Comparison of ENCODE assay signal across 24 cellular contexts in genomic region chr7:101604331-101604933, GRCh38. TPM values are rescaled to one million over a fixed set of nuclear protein-coding genes. Genes with fewer than 3 reads are reported as not detected.
DNase-seq lines count a peak whose midpoint lies in the region; ATAC-seq, FAIRE-seq and TF ChIP-seq lines count a peak whose summit lies in the region.
"Had no signal": no experiment of that assay in that cellular context is flagged by ENCODE, and none has a peak within 500 bp of the region (broad histone marks: within the 10 kb centered on the region; RNA-seq: fewer than 3 reads in every experiment).

No MANE protein-coding gene starts in this region.

- H3K4me2 ChIP-seq in smooth muscle cell (no peak overlapping the region), GM23338 (no peak overlapping the region)
- H3K4me2 ChIP-seq: BLaER1 had no signal

- no peak for ATAC-seq in GM23338

- H4K20me1 ChIP-seq in smooth muscle cell (ENCODE audit: low read depth), result no peaks in the 10 kb centered on the region
- no peaks in the 10 kb centered on the region for H4K20me1 ChIP-seq in GM23338 (replicated peaks; ENCODE audit: insufficient read depth)
- H4K20me1 ChIP-seq: BLaER1 had no signal

- WGBS in smooth muscle cell (ENCODE audit: low lambda C conversion rate), result 84% methylated on average over 5 of the region's 5 CpGs

- H3F3A ChIP-seq in smooth muscle cell (ENCODE audit: low read depth) (no peaks in the 10 kb centered on the region), GM23338 (replicated peaks; ENCODE audit: low read depth) (no peaks in the 10 kb centered on the region)

- BruUV-seq in Caco-2 (replicated peaks; lab: Mats Ljungman, UMichigan), result no TSS peak

- H3K9me3 Mint-ChIP-seq in Caco-2 (ENCODE audit: unreplicated experiment) (no peaks in the 10 kb centered on the region), GM23338 (no peaks in the 10 kb centered on the region; the same call in 2 of the 3 replicates)
- H3K9me3 Mint-ChIP-seq: CD14-positive monocyte; CD4-positive, alpha-beta memory T cell had no signal

- intact Hi-C loops in Caco-2 (cut with micrococcal nuclease; ENCODE audit: unreplicated experiment), result loop anchor here (5.0 to 10.0 kb wide), 2 partner anchors 50 to 83 kb away; no protein-coding TSS in a partner anchor
- intact Hi-C loops in kidney (cut with DNase I), result no loop called here

- CTCF ChIA-PET in Caco-2 (lab: Charles Lee), result no interaction called here

- H3K27me3 ChIP-seq in Caco-2 (replicated peaks; ENCODE audit: control insufficient read depth, insufficient read depth, low read length), result no peaks in the 10 kb centered on the region
- no peaks in the 10 kb centered on the region for H3K27me3 ChIP-seq in smooth muscle cell (ENCODE audit: low read depth)
- H3K27me3 ChIP-seq in GM23338 (ENCODE audit: insufficient read depth), result no peaks in the 10 kb centered on the region
- H3K27me3 ChIP-seq: BLaER1 had no signal

- FAIRE-seq in kidney (lab: Jason Lieb, UNC), result no peak
- FAIRE-seq: A204.1, GM12891, GM19239, HTR-8/SVneo had no signal

- H3K36me3 ChIP-seq in Caco-2 (ENCODE audit: control insufficient read depth, insufficient read depth, low read length) (no peaks in the 10 kb centered on the region), kidney (ENCODE audit: control insufficient read depth in 1 of 2, insufficient read depth in 2 of 2, low read length in 2 of 2) (no peaks in the 10 kb centered on the region), smooth muscle cell (ENCODE audit: low read depth) (no peaks in the 10 kb centered on the region), GM23338 (ENCODE audit: insufficient read depth) (no peaks in the 10 kb centered on the region)
- H3K36me3 ChIP-seq: BLaER1, HAP-1 had no signal

- no peaks in the 10 kb centered on the region for H3K27me3 Mint-ChIP-seq in Caco-2 (ENCODE audit: insufficient read depth, unreplicated experiment)
- H3K27me3 Mint-ChIP-seq in GM23338 (ENCODE audit: insufficient read depth, low read depth, poor library complexity), result peaks cover 11% of the 10 kb centered on the region
- H3K27me3 Mint-ChIP-seq: CD4-positive, alpha-beta memory T cell had no signal

- peaks cover 31% of the 10 kb centered on the region for H3K4me1 ChIP-seq in Caco-2
- H3K4me1 ChIP-seq in kidney (ENCODE audit: control insufficient read depth in 1 of 2, insufficient read depth in 1 of 2, low read depth in 1 of 2, low read length in 2 of 2), result no peaks in the 10 kb centered on the region
- peaks cover 6% of the 10 kb centered on the region for H3K4me1 ChIP-seq in smooth muscle cell (ENCODE audit: low read depth)
- peaks cover 9% of the 10 kb centered on the region; the same call in 1 of the 2 replicates for H3K4me1 ChIP-seq in GM23338 (ENCODE audit: insufficient read depth)

- H3K36me3 Mint-ChIP-seq in Caco-2 (ENCODE audit: insufficient read depth, unreplicated experiment), result peaks cover 7% of the 10 kb centered on the region
- no peaks in the 10 kb centered on the region for H3K36me3 Mint-ChIP-seq in GM23338 (ENCODE audit: low read depth)
- H3K36me3 Mint-ChIP-seq: CD14-positive monocyte; CD4-positive, alpha-beta memory T cell had no signal

- H3K4me1 Mint-ChIP-seq in Caco-2 (ENCODE audit: low read depth, unreplicated experiment) (peaks cover 16% of the 10 kb centered on the region), GM23338 (peaks cover 10% of the 10 kb centered on the region)
- H3K4me1 Mint-ChIP-seq: CD14-positive monocyte had no signal

- H3K4me3 ChIP-seq in Caco-2 (ENCODE audit: low read depth, low read length) (no peak overlapping the region), kidney (ENCODE audit: low read length in 2 of 2) (no peak overlapping the region), smooth muscle cell (no peak overlapping the region), GM23338 (no peak overlapping the region)
- H3K4me3 ChIP-seq: BLaER1, HAP-1 had no signal

- H3K27ac Mint-ChIP-seq in Caco-2 (ENCODE audit: unreplicated experiment), result peak overlapping the region; percentile 36
- no peak overlapping the region for H3K27ac Mint-ChIP-seq in GM23338

- H3K9me3 ChIP-seq in Caco-2 (no peaks in the 10 kb centered on the region), kidney (ENCODE audit: control insufficient read depth in 1 of 2, low read length in 2 of 2) (no peaks in the 10 kb centered on the region), smooth muscle cell (replicated peaks; ENCODE audit: low read depth) (no peaks in the 10 kb centered on the region)
- H3K9me3 ChIP-seq: BLaER1, HAP-1 had no signal

- H3K4me3 Mint-ChIP-seq in Caco-2 (ENCODE audit: unreplicated experiment) (no peak overlapping the region), GM23338 (no peak overlapping the region)
- H3K4me3 Mint-ChIP-seq: CD14-positive monocyte; CD4-positive, alpha-beta memory T cell had no signal

- H3K27ac ChIP-seq in kidney (ENCODE audit: low read depth in 2 of 2, low read length in 2 of 2) (no peak overlapping the region), smooth muscle cell (ENCODE audit: low read depth) (peak overlapping the region; percentile 98), GM23338 (ENCODE audit: low read depth) (no peak overlapping the region)

- TF ChIP-seq CTCF in Caco-2 (IDR thresholded peaks at IDR 0.05; ENCODE audit: insufficient read depth in 1 of 2, low read depth in 1 of 2, low read length in 1 of 2, severe bottlenecking in 1 of 2, unreplicated experiment in 1 of 2), result no peak
- no peak for TF ChIP-seq CTCF in kidney (IDR thresholded peaks at IDR 0.05; ENCODE audit: borderline replicate concordance, extremely low read depth, insufficient read depth)
- TF ChIP-seq CTCF in smooth muscle cell (IDR thresholded peaks at IDR 0.05; ENCODE audit: borderline replicate concordance, insufficient read depth, poor library complexity, severe bottlenecking), result no peak
- no peak for TF ChIP-seq CTCF in GM23338 (conservative IDR thresholded peaks at IDR 0.05; ENCODE audit: low read depth in 2 of 2)

- POLR2A ChIA-PET in Caco-2 (lab: Charles Lee), result no interaction called here

- H3K79me2 ChIP-seq in smooth muscle cell (ENCODE audit: low read depth) (no peaks in the 10 kb centered on the region), GM23338 (replicated peaks; ENCODE audit: insufficient read depth) (no peaks in the 10 kb centered on the region)

- no peaks in the 10 kb centered on the region for H3K9me2 ChIP-seq in GM23338 (ENCODE audit: insufficient read depth)

- H3K9ac ChIP-seq in kidney (ENCODE audit: low read length in 2 of 2), result no peak overlapping the region
- H3K9ac ChIP-seq in smooth muscle cell (ENCODE audit: low read depth), result no peak overlapping the region

- DNase-seq in Caco-2 (no peak), RPMI8226 (peak; percentile 63), kidney (peak; percentile 8), smooth muscle cell (lab: John Stamatoyannopoulos, UW; ENCODE audit: unreplicated experiment) (no peak), GM23338 (ENCODE audit: low spot score) (no peak), GM03348 (ENCODE audit: low spot score) (no peak), dedifferentiated amniotic fluid mesenchymal stem cell (ENCODE audit: extremely low spot score) (no peak), NCI-H2196 treated with DMSO at 0.1 percent for 48 hours (lab: John Stamatoyannopoulos, UW; ENCODE audit: unreplicated experiment) (no peak)
- DNase-seq: Calu3, DMS79 treated with DMSO at 0.1 percent for 48 hours, EL, IMR-90, Karpas-422, KBM-7 had no signal

- H2AFZ ChIP-seq in smooth muscle cell (ENCODE audit: low read depth) (no peak overlapping the region), GM23338 (no peak overlapping the region)

RNA-seq across cellular contexts. Expression of gene MYL10, which starts 24.7 kb away (rescaled TPM):
- not detected in 2 replicates for total RNA-seq in Caco-2 (2022)
- total RNA-seq in kidney, result not detected
- polyA plus RNA-seq in kidney (ENCODE audit: insufficient read depth, low read depth, low replicate concordance), result not detected
- 5.3 and 14.3 TPM in 2 replicates for total RNA-seq in smooth muscle cell
- polyA plus RNA-seq in smooth muscle cell, result 19.0 and 32.7 TPM in 2 replicates
- not detected in 2 replicates for total RNA-seq in GM23338 (2014; rRNA removed; shearing (Covaris generic))
- 0.75 and 1.3 TPM in 2 replicates for polyA plus RNA-seq in GM23338 (2016; fragmentation: Nextera tagmentation; extraction: Ambion mirVana)
- total RNA-seq: Calu3; CD4-positive, alpha-beta memory T cell; H4; IMR-90 had no signal
- polyA plus RNA-seq: AG04450; CD14-positive monocyte; CD4-positive, alpha-beta memory T cell; IMR-90 had no signal

Comparison
In these comparisons a context has a peak if more than half of its experiments do, and no peak if none do; other contexts are left out.
1. DNase-seq: peak in RPMI8226 (single experiment) and kidney (single experiment); none in Caco-2 (0 of 2), smooth muscle cell (single experiment), GM23338 (single experiment), GM03348 (single experiment), dedifferentiated amniotic fluid mesenchymal stem cell (single experiment) and NCI-H2196 treated with DMSO at 0.1 percent for 48 hours (single experiment).